17 cellular contexts compared by ENCODE assay signal in genomic region chr5:95697781-95698681, GRCh38. TPM values are rescaled to one million over a fixed set of nuclear protein-coding genes. Genes with fewer than 3 reads are reported as not detected.
A peak's percentile ranks its signal among the peaks of the same experiment; 100 is the strongest.
DNase-seq lines count a peak whose midpoint lies in the region; ATAC-seq and TF ChIP-seq lines count a peak whose summit lies in the region.
"Had no signal": no experiment of that assay in that cellular context is flagged by ENCODE, and none has a peak within 500 bp of the region (broad histone marks: within the 10 kb centered on the region; RNA-seq: fewer than 3 reads in every experiment).

No MANE protein-coding gene starts in this region.

- H3K4me2 ChIP-seq in neural cell (ENCODE audit: low read length), result no peak overlapping the region

- H3K79me2 ChIP-seq in neural cell (replicated peaks; ENCODE audit: insufficient read depth, low read length), result no peaks in the 10 kb centered on the region

- H3K36me3 ChIP-seq in neural cell (ENCODE audit: insufficient read depth, low read length), result no peaks in the 10 kb centered on the region
- H3K36me3 ChIP-seq: SJSA1, WERI-Rb-1 had no signal

- no peaks in the 10 kb centered on the region for H3F3A ChIP-seq in neural cell (ENCODE audit: insufficient read depth, low read length, poor library complexity, severe bottlenecking)

- no peak for TF ChIP-seq RAD21 in neural cell (conservative IDR thresholded peaks at IDR 0.05)

- TF ChIP-seq EP300 in neural cell (conservative IDR thresholded peaks at IDR 0.05; ENCODE audit: poor library complexity, severe bottlenecking), result peak; percentile 78

- no peaks in the 10 kb centered on the region for H4K20me1 ChIP-seq in neural cell (ENCODE audit: insufficient read depth)

- no peak overlapping the region for H3K4me3 ChIP-seq in epithelial cell of proximal tubule (ENCODE audit: low read depth, low read length)
- H3K4me3 ChIP-seq in neural cell (ENCODE audit: low read length), result peak overlapping the region; percentile 16
- H3K4me3 ChIP-seq: SJSA1 had no signal

- no peak overlapping the region for H3K9ac ChIP-seq in neural cell (ENCODE audit: low read length)

- ATAC-seq in HG02588 (IDR thresholded peaks at IDR 0.05; ENCODE audit: unreplicated experiment), result no peak

- H3K27ac ChIP-seq in neural cell (ENCODE audit: low read length), result peak overlapping the region; percentile 54
- H3K27ac ChIP-seq: epithelial cell of prostate, SJSA1, WERI-Rb-1 had no signal

- H3K27me3 ChIP-seq in neural cell (ENCODE audit: insufficient read depth, low read depth, low read length), result no peaks in the 10 kb centered on the region
- H3K27me3 ChIP-seq: SJSA1 had no signal

- DNase-seq in DMS 273 treated with DMSO at 0.1 percent for 48 hours (lab: John Stamatoyannopoulos, UW), result peak; percentile 46
- peak; percentile 53 for DNase-seq in NCI-H2227 (lab: John Stamatoyannopoulos, UW; ENCODE audit: unreplicated experiment)
- DNase-seq in epithelial cell of proximal tubule (ENCODE audit: low read depth), result peak; percentile 80
- no peak for DNase-seq in NCI-H748 (lab: John Stamatoyannopoulos, UW; ENCODE audit: unreplicated experiment)
- no peak for DNase-seq in NCI-H1930 (lab: John Stamatoyannopoulos, UW)
- DNase-seq in retina, result no peak
- DNase-seq: activated naive CD4-positive, alpha-beta T cell treated with anti-CD3 and anti-CD28 coated beads, Interleukin-2, amount 10 ng/mL, durations not matched to agents 7 days and 5 days; NCI-H1092; NCI-H510A; stimulated activated CD4-positive, alpha-beta T cell treated with anti-CD3 and anti-CD28 coated beads, Interleukin-4, amount 100 ng/mL, for 1 hour; stimulated activated naive CD4-positive, alpha-beta T cell treated with Interleukin-2 at 50 U/mL for 16 hours; WERI-Rb-1 had no signal

- TF ChIP-seq CTCF in epithelial cell of proximal tubule (conservative IDR thresholded peaks at IDR 0.05; ENCODE audit: low read depth, low read length), result no peak
- no peak for TF ChIP-seq CTCF in neural cell (IDR thresholded peaks at IDR 0.05; ENCODE audit: poor library complexity, severe bottlenecking)

- no peaks in the 10 kb centered on the region for H3K9me2 ChIP-seq in neural cell (ENCODE audit: insufficient read depth, low read length)

- no peak overlapping the region for H2AFZ ChIP-seq in neural cell (ENCODE audit: low read depth, low read length)

- H3K9me3 ChIP-seq in neural cell (ENCODE audit: low read length), result no peaks in the 10 kb centered on the region
- H3K9me3 ChIP-seq: SJSA1 had no signal

TF ChIP-seq in neural cell, 6 proteins besides CTCF, POLR2A, EP300 and RAD21:
- TF ChIP-seq EZH2 (IDR thresholded peaks at IDR 0.05; ENCODE audit: borderline replicate concordance, insufficient read depth, low read length, poor library complexity, severe bottlenecking) (no peak), REST (IDR thresholded peaks at IDR 0.05; ENCODE audit: borderline replicate concordance) (peak; percentile 100), MXI1 (conservative IDR thresholded peaks at IDR 0.05; ENCODE audit: poor library complexity, severe bottlenecking) (no peak), POLR2AphosphoS5 (IDR thresholded peaks at IDR 0.05) (peak; percentile 56), TAF1 (IDR thresholded peaks at IDR 0.05; ENCODE audit: low read depth) (no peak), SMC3 (conservative IDR thresholded peaks at IDR 0.05; ENCODE audit: poor library complexity) (no peak)

RNA-seq across cellular contexts. Expression of gene SPATA9, which starts 15.2 kb away (rescaled TPM):
- total RNA-seq in epithelial cell of proximal tubule, result 0.36 TPM in 1 of 2 replicates, not detected in the other
- polyA plus RNA-seq in neural cell, result 1.1 and 5.8 TPM in 2 replicates
- polyA minus RNA-seq in neural cell, result 0.97 TPM in 1 of 2 replicates, not detected in the other
- total RNA-seq: HT1080 had no signal

RNA-seq across cellular contexts. Expression of gene RHOBTB3, which starts 33.1 kb away (rescaled TPM):
- total RNA-seq in epithelial cell of proximal tubule, result 39.9 and 86.4 TPM in 2 replicates
- 79.0 and 99.4 TPM in 2 replicates for polyA plus RNA-seq in neural cell
- 129 and 134 TPM in 2 replicates for polyA minus RNA-seq in neural cell

RNA-seq across cellular contexts. Expression of gene RFESD, which starts 51.5 kb away (rescaled TPM):
- 0.52 and 2.7 TPM in 2 replicates for total RNA-seq in epithelial cell of proximal tubule
- not detected in 2 replicates for polyA plus RNA-seq in neural cell
- 0.81 TPM in 1 of 2 replicates, not detected in the other for polyA minus RNA-seq in neural cell

Comparison
In these comparisons a context has a peak if more than half of its experiments do, and no peak if none do; other contexts are left out.
1. DNase-seq: peak in DMS 273 treated with DMSO at 0.1 percent for 48 hours (single experiment), NCI-H2227 (single experiment) and epithelial cell of proximal tubule (single experiment); none in NCI-H748 (single experiment), NCI-H1930 (0 of 2) and retina (single experiment).